Comparison of ENCODE assay signal across 25 cellular contexts in the genomic region with DNA sequence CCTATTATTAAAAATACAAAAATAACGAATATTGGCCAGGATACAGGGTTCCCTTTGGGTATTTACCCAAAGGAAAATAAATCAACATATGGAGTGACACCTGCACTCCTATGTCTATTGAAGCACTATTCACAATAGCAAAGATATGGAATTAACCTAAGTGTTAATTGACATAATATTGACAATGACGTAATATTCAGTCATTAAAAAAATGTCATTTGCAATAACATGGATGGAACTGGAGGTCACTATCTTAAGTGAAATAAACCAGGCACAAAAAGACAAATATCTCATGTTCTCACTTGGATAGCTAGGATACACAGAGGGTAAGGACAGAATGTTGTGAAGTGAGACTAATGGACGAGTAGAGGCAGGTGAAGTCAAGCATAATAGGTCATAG.
"Had no signal": no experiment of that assay in that cellular context is flagged by ENCODE, and none has a peak within 500 bp of the region (broad histone marks: within the 10 kb centered on the region; RNA-seq: fewer than 3 reads in every experiment).

No MANE protein-coding gene starts in this region.

- FAIRE-seq: endothelial cell of umbilical vein, kidney had no signal

- H3K4me3 ChIP-seq: colonic mucosa, dorsolateral prefrontal cortex, esophagus muscularis mucosa, gastrocnemius medialis, heart right ventricle, lower lobe of right lung, mucosa of descending colon had no signal

- DNase-seq: colonic mucosa; cortex of kidney; dermis blood vessel endothelial cell; dorsolateral prefrontal cortex; effector CD4-positive, alpha-beta T cell; effector memory CD4-positive, alpha-beta T cell; foreskin keratinocyte; gastrocnemius medialis; glutamatergic neuron; head of caudate nucleus; heart right ventricle; hippocampal formation; islet precursor cell; kidney glomerular epithelial cell; left colon; left ventricle myocardium superior; lower lobe of right lung; mesenchymal stem cell; mucosa of descending colon; naive B cell; naive thymus-derived CD8-positive, alpha-beta T cell had no signal

- H3K27me3 Mint-ChIP-seq: naive B cell; naive thymus-derived CD8-positive, alpha-beta T cell had no signal

- H3K4me1 ChIP-seq: colonic mucosa, foreskin keratinocyte, gastrocnemius medialis had no signal

- H3K27ac Mint-ChIP-seq: mesothelial cell of epicardium; naive thymus-derived CD8-positive, alpha-beta T cell had no signal

- H3K9me3 ChIP-seq: colonic mucosa had no signal

- H3K27me3 ChIP-seq: colonic mucosa, esophagus muscularis mucosa, foreskin keratinocyte, gastrocnemius medialis, heart right ventricle had no signal

- H3K36me3 ChIP-seq: colonic mucosa, esophagus muscularis mucosa, gastrocnemius medialis, heart right ventricle, lower lobe of right lung had no signal

- H3K27ac ChIP-seq: colonic mucosa, dorsolateral prefrontal cortex, esophagus muscularis mucosa, foreskin keratinocyte, gastrocnemius medialis, heart right ventricle, lower lobe of right lung had no signal

- H3K4me3 Mint-ChIP-seq: mesothelial cell of epicardium; naive B cell; naive thymus-derived CD8-positive, alpha-beta T cell had no signal
